ENCODE assay signal across 8 cellular contexts in genomic region chr19:10424011-10424637, GRCh38. TPM values are rescaled to one million over a fixed set of nuclear protein-coding genes. Genes with fewer than 3 reads are reported as not detected.
A peak's percentile ranks its signal among the peaks of the same experiment; 100 is the strongest.
DNase-seq lines count a peak whose midpoint lies in the region; ATAC-seq and TF ChIP-seq lines count a peak whose summit lies in the region.

No MANE protein-coding gene starts in this region.

- H3K9me3 Mint-ChIP-seq in activated naive CD8-positive, alpha-beta T cell treated with anti-CD3 and anti-CD28 coated beads, Interleukin-2, amount 10 ng/mL, durations not matched to agents 7 days and 5 days, result no peaks in the 10 kb centered on the region

- WGBS in heart left ventricle, 4 donors, result 3 to 4% (median 3%) methylated on average over 20 to 38 of the region's 38 CpGs

- 0 out of 2 replicates have a peak overlapping the region, but pooled peaks have one; percentile 7 for H3K4me3 ChIP-seq in Jurkat, Clone E6-1 (ENCODE audit: low read length)
- peak overlapping the region; percentile 41 for H3K4me3 ChIP-seq in SJSA1
- H3K4me3 ChIP-seq in heart left ventricle, result peak overlapping the region in 10 of 12 donors; percentile 8 to 57 (median 39)
- peak overlapping the region; percentile 23 for H3K4me3 ChIP-seq in parathyroid adenoma (ENCODE audit: low read depth, low read length)

- H2AFZ ChIP-seq in parathyroid adenoma, result peak overlapping the region; percentile 65

- in situ Hi-C loops in G401 (cut with HindIII; ENCODE audit: low sequenced_read_pairs), result no loop called here

- no peak for ATAC-seq in activated naive CD8-positive, alpha-beta T cell treated with anti-CD3 and anti-CD28 coated beads, Interleukin-2, amount 10 ng/mL, durations not matched to agents 7 days and 5 days (ENCODE audit: low read depth)
- peak; percentile 76 to 93 (median 89) for ATAC-seq in heart left ventricle
- ATAC-seq in GM19455 (IDR thresholded peaks at IDR 0.05; ENCODE audit: unreplicated experiment), result no peak
- no peak for ATAC-seq in HG03378 (IDR thresholded peaks at IDR 0.05; ENCODE audit: unreplicated experiment)

- intact Hi-C loops in heart left ventricle (cut with DNase I), result loop anchor here in 7 of 10 donors (1.0 to 2.0 kb wide), 3 partner anchors 19 to 21 kb away; partner anchors contain the start of gene CDC37 (in 1 of the 7)

- H3K4me3 Mint-ChIP-seq in activated naive CD8-positive, alpha-beta T cell treated with anti-CD3 and anti-CD28 coated beads, Interleukin-2, amount 10 ng/mL, durations not matched to agents 7 days and 5 days, result peak overlapping the region; percentile 85

- no peak overlapping the region for H3K9ac ChIP-seq in parathyroid adenoma

- H3K36me3 ChIP-seq in SJSA1, result peaks cover 18% of the 10 kb centered on the region
- H3K36me3 ChIP-seq in heart left ventricle, result no peaks in the 10 kb centered on the region
- no peaks in the 10 kb centered on the region for H3K36me3 ChIP-seq in parathyroid adenoma (ENCODE audit: control insufficient read depth, insufficient read depth, low read length)

- DNase-seq in G401 (ENCODE audit: low spot score) (peak; percentile 76), SJSA1 (ENCODE audit: low read depth in 1 of 2, low spot score in 2 of 2) (peak; percentile 97 to 99), heart left ventricle (peak; percentile 78 to 91 (median 83))
- no peak for DNase-seq in Jurkat, Clone E6-1 (ENCODE audit: low read depth, low spot score)
- DNase-seq in activated naive CD8-positive, alpha-beta T cell treated with anti-CD3 and anti-CD28 coated beads, Interleukin-2, amount 10 ng/mL, durations not matched to agents 7 days and 5 days, result peak; percentile 84

- POLR2A ChIA-PET in activated naive CD8-positive, alpha-beta T cell treated with anti-CD3 and anti-CD28 coated beads, Interleukin-2, amount 10 ng/mL, durations not matched to agents 7 days and 5 days (lab: Charles Lee), result interaction anchor here (0.6 to 10.8 kb wide), 5 partner anchors 9 to 837 kb away, joined by 3 to 133 read pairs (median 4); partner anchors contain the start of genes CDC37 and ICAM1

- peak overlapping the region; percentile 66 for H3K4me2 ChIP-seq in parathyroid adenoma (ENCODE audit: low read length)

- no peaks in the 10 kb centered on the region; the same call in 1 of the 2 replicates for H3K9me3 ChIP-seq in SJSA1 (replicated peaks)
- no peaks in the 10 kb centered on the region for H3K9me3 ChIP-seq in heart left ventricle
- H3K9me3 ChIP-seq in parathyroid adenoma (ENCODE audit: control insufficient read depth, low read length), result no peaks in the 10 kb centered on the region

- H3K4me1 Mint-ChIP-seq in activated naive CD8-positive, alpha-beta T cell treated with anti-CD3 and anti-CD28 coated beads, Interleukin-2, amount 10 ng/mL, durations not matched to agents 7 days and 5 days, result peaks cover 72% of the 10 kb centered on the region

- H3K27me3 Mint-ChIP-seq in activated naive CD8-positive, alpha-beta T cell treated with anti-CD3 and anti-CD28 coated beads, Interleukin-2, amount 10 ng/mL, durations not matched to agents 7 days and 5 days, result peaks cover 3% of the 10 kb centered on the region

- H3K36me3 Mint-ChIP-seq in activated naive CD8-positive, alpha-beta T cell treated with anti-CD3 and anti-CD28 coated beads, Interleukin-2, amount 10 ng/mL, durations not matched to agents 7 days and 5 days, result peaks cover 5% of the 10 kb centered on the region

- no peak for TF ChIP-seq POLR2A in heart left ventricle (IDR thresholded peaks at IDR 0.05)

- no peaks in the 10 kb centered on the region for H3K79me2 ChIP-seq in parathyroid adenoma

- H3K4me1 ChIP-seq in SJSA1 (replicated peaks) (peaks cover 75% of the 10 kb centered on the region), heart left ventricle (peaks cover 0 to 83% (median 24%) of the 10 kb centered on the region in 12 donors), parathyroid adenoma (peaks cover 3% of the 10 kb centered on the region)

- TF ChIP-seq CTCF in heart left ventricle (IDR thresholded peaks at IDR 0.05), result peak; percentile 89 to 95 (median 94)
- peak; percentile 93 for TF ChIP-seq CTCF in parathyroid adenoma (IDR thresholded peaks at IDR 0.05)

- H3K27ac ChIP-seq in SJSA1 (peak overlapping the region; percentile 90), heart left ventricle (peak overlapping the region in 2 of 12 donors; percentile 21 to 74), parathyroid adenoma (no peak overlapping the region)

- peak overlapping the region; percentile 93 for H3K27ac Mint-ChIP-seq in activated naive CD8-positive, alpha-beta T cell treated with anti-CD3 and anti-CD28 coated beads, Interleukin-2, amount 10 ng/mL, durations not matched to agents 7 days and 5 days

- H3K27me3 ChIP-seq in SJSA1 (replicated peaks), result no peaks in the 10 kb centered on the region
- peaks cover 31 to 64% (median 50%) of the 10 kb centered on the region in 9 donors for H3K27me3 ChIP-seq in heart left ventricle
- no peaks in the 10 kb centered on the region for H3K27me3 ChIP-seq in parathyroid adenoma (ENCODE audit: control insufficient read depth, insufficient read depth, low read length)

RNA-seq across cellular contexts. Expression of gene PDE4A, which starts 3.8 kb away (rescaled TPM):
- total RNA-seq in G401 (2014; rRNA removed; shearing (Covaris generic)), result 7.6 and 10.7 TPM in 2 replicates
- 10.0 TPM for polyA plus RNA-seq in Jurkat, Clone E6-1 (2012; ENCODE audit: insufficient read depth, insufficient read length)
- total RNA-seq in SJSA1 (2014; rRNA removed; shearing (Covaris generic)), result 6.9 and 11.5 TPM in 2 replicates
- 10 to 100 TPM; 28.2 to 29.2 TPM for total RNA-seq in activated naive CD8-positive, alpha-beta T cell treated with anti-CD3 and anti-CD28 coated beads, Interleukin-2, amount 10 ng/mL, durations not matched to agents 7 days and 5 days
- 10 to 100 TPM in 8 of 9 donors, 1 to 10 TPM in 1; 9.3 to 33.3 (median 17.3) TPM for total RNA-seq in heart left ventricle
- polyA plus RNA-seq in heart left ventricle, result 10 to 100 TPM in 1 of 2 donors, 1 to 10 TPM in 1; 5.2 to 11.2 TPM

RNA-seq across cellular contexts. Expression of gene CDC37, which starts 20.8 kb away (rescaled TPM):
- 298 and 319 TPM in 2 replicates for total RNA-seq in G401 (2014; rRNA removed; shearing (Covaris generic))
- 232 TPM for polyA plus RNA-seq in Jurkat, Clone E6-1 (2012; ENCODE audit: insufficient read depth, insufficient read length)
- total RNA-seq in SJSA1 (2014; rRNA removed; shearing (Covaris generic)), result 284 and 367 TPM in 2 replicates
- total RNA-seq in activated naive CD8-positive, alpha-beta T cell treated with anti-CD3 and anti-CD28 coated beads, Interleukin-2, amount 10 ng/mL, durations not matched to agents 7 days and 5 days, result 100 to 1,000 TPM; 242 to 248 TPM
- total RNA-seq in heart left ventricle, result 100 to 1,000 TPM; 108 to 189 (median 138) TPM
- 100 to 1,000 TPM; 199 to 282 TPM for polyA plus RNA-seq in heart left ventricle

RNA-seq across cellular contexts. Expression of gene TYK2, which starts 43.8 kb away (rescaled TPM):
- 82.0 and 134 TPM in 2 replicates for total RNA-seq in G401 (2014; rRNA removed; shearing (Covaris generic))
- polyA plus RNA-seq in Jurkat, Clone E6-1 (2012; ENCODE audit: insufficient read depth, insufficient read length), result 195 TPM
- 62.3 and 72.4 TPM in 2 replicates for total RNA-seq in SJSA1 (2014; rRNA removed; shearing (Covaris generic))
- 100 to 1,000 TPM; 277 to 290 TPM for total RNA-seq in activated naive CD8-positive, alpha-beta T cell treated with anti-CD3 and anti-CD28 coated beads, Interleukin-2, amount 10 ng/mL, durations not matched to agents 7 days and 5 days
- 10 to 100 TPM; 37.7 to 86.3 (median 55.3) TPM for total RNA-seq in heart left ventricle
- 100 to 1,000 TPM in 1 of 2 donors, 10 to 100 TPM in 1; 71.7 to 100 TPM for polyA plus RNA-seq in heart left ventricle

Comparison
In these comparisons a context has a peak if more than half of its experiments do, and no peak if none do; other contexts are left out.
1. ATAC-seq: peak in heart left ventricle (4 of 4); none in activated naive CD8-positive, alpha-beta T cell treated with anti-CD3 and anti-CD28 coated beads, Interleukin-2, amount 10 ng/mL, durations not matched to agents 7 days and 5 days (single experiment), GM19455 (single experiment) and HG03378 (single experiment).
2. Peak in every context shown above with its lines, with median percentiles within 50 percentile points of each other: H3K4me3 ChIP-seq.